Comparison of ENCODE assay signal across 8 cellular contexts in the genomic region with DNA sequence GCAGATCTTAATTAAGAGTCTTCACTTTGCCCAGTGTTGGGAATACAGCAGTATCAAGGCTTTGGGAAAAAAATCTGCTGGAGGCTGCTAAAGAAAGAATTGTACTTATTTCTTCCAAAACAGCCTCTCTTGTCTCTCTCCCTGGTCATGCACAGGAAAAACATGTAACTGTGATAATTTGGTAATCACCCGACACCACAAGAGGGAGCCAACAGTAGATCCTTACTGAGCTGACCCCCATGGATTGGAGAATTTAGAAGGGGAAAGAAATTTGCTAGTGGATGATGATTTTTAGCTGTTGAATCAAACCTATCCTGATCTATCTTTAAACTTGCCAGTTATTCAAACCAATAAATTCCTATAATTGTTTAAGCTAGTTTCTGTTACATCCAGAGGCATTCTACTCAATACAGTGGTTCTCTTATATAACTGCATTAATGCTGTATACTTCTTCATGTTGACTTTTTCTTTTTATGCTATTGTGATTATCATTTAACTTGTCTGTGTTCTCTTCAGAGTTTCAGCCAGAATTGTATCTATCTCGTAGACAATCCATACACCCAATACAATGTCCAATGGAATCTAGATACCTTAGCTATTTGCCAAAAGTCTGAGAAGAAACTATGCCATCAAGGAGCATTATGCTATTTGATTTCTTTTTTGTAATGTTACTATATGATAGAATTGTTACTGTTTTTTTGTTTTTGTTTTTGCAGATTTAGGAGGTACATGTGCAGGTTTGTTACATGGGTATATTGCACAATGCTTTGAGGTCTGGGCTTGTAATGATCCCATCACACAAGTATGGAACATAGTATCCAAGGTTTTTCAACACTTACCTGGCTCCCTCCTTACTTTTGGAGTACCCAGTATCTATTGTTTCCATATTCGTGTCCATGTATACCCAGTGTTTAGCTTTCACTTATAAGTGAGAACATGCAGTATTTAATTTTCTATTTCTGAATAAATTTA. TPM values are rescaled to one million over a fixed set of nuclear protein-coding genes. Genes with fewer than 3 reads are reported as not detected.
A peak's percentile ranks its signal among the peaks of the same experiment; 100 is the strongest.
DNase-seq lines count a peak whose midpoint lies in the region; ATAC-seq and TF ChIP-seq lines count a peak whose summit lies in the region.

No MANE protein-coding gene starts in this region.

- peaks cover 2% of the 10 kb centered on the region for H3K27me3 Mint-ChIP-seq in brain

- peak; percentile 74 to 87 for TF ChIP-seq CTCF in brain (conservative IDR thresholded peaks at IDR 0.05)
- TF ChIP-seq CTCF in kidney epithelial cell (IDR thresholded peaks at IDR 0.05; ENCODE audit: insufficient read depth, low read length, poor library complexity, severe bottlenecking): peak; percentile 79
- TF ChIP-seq CTCF in upper lobe of left lung (IDR thresholded peaks at IDR 0.05): peak; percentile 21 to 67 (median 46)

- H3K27me3 ChIP-seq in kidney epithelial cell (ENCODE audit: control insufficient read depth, insufficient read depth, low read length) (no peaks in the 10 kb centered on the region), upper lobe of left lung (no peaks in the 10 kb centered on the region)

- peaks cover 0 to 3% (median 0%) of the 10 kb centered on the region in 4 donors for H3K4me1 ChIP-seq in upper lobe of left lung

- peaks cover 0 to 3% (median 0%) of the 10 kb centered on the region in 5 experiments for H3K9me3 Mint-ChIP-seq in brain

- no peaks in the 10 kb centered on the region for H3K9me3 ChIP-seq in upper lobe of left lung

- no peak for TF ChIP-seq EP300 in upper lobe of left lung (IDR thresholded peaks at IDR 0.05)

- H3K27ac ChIP-seq in upper lobe of left lung: no peak overlapping the region

- no peak for TF ChIP-seq POLR2A in upper lobe of left lung (IDR thresholded peaks at IDR 0.05)

- ATAC-seq in GM18858 (IDR thresholded peaks at IDR 0.05; ENCODE audit: unreplicated experiment) (peak; percentile 73), HG03025 (IDR thresholded peaks at IDR 0.05; ENCODE audit: low FRiP score, unreplicated experiment) (peak; percentile 63), upper lobe of left lung (ENCODE audit: low FRiP score in 2 of 2) (peak in 1 of 2 donors; percentile 72)

- DNase-seq in COLO668 (lab: John Stamatoyannopoulos, UW; ENCODE audit: unreplicated experiment): peak; percentile 39
- peak; percentile 33 to 67 for DNase-seq in NCI-H446 (lab: John Stamatoyannopoulos, UW)
- peak; percentile 4 for DNase-seq in kidney epithelial cell (ENCODE audit: low read depth)
- DNase-seq in upper lobe of left lung: no peak
- no peak for DNase-seq in stimulated activated naive CD4-positive, alpha-beta T cell (lab: John Stamatoyannopoulos, UW)

- H3K4me3 Mint-ChIP-seq in brain: no peak overlapping the region

- H3K36me3 ChIP-seq in kidney epithelial cell (ENCODE audit: control insufficient read depth, insufficient read depth, low read length) (no peaks in the 10 kb centered on the region), upper lobe of left lung (no peaks in the 10 kb centered on the region)

- no peaks in the 10 kb centered on the region for H3K36me3 Mint-ChIP-seq in brain

- WGBS in upper lobe of left lung, 2 donors: 12 to 31% methylated on average over 3 of the region's 3 CpGs

- no peaks in the 10 kb centered on the region for H3K4me1 Mint-ChIP-seq in brain

- H3K27ac Mint-ChIP-seq in brain: no peak overlapping the region

- H3K4me3 ChIP-seq in kidney epithelial cell (ENCODE audit: low read depth, low read length): no peak overlapping the region
- no peak overlapping the region for H3K4me3 ChIP-seq in upper lobe of left lung

RNA-seq across cellular contexts. Expression of a gene that starts 31.3 kb away (rescaled TPM):
- 0.12 TPM for polyA plus RNA-seq in brain (ENCODE audit: insufficient read depth, low read depth, low replicate concordance)
- total RNA-seq in kidney epithelial cell (0.42 and 0.75 TPM in 2 replicates), upper lobe of left lung (10 to 100 TPM in 5 of 6 donors, 1 to 10 TPM in 1; 5.9 to 35.4 (median 19.6) TPM)

RNA-seq across cellular contexts. Expression of a gene that starts 47.2 kb away (rescaled TPM):
- polyA plus RNA-seq in brain (ENCODE audit: insufficient read depth, low read depth, low replicate concordance): 50.3 TPM
- total RNA-seq in kidney epithelial cell (70.0 and 96.3 TPM in 2 replicates), upper lobe of left lung (100 to 1,000 TPM in 1 of 6 donors, 10 to 100 TPM in 5; 40.9 to 106 (median 60.9) TPM)

Comparison
In these comparisons a context has a peak if more than half of its experiments do, and no peak if none do; other contexts are left out.
1. DNase-seq: peak in COLO668 (single experiment), NCI-H446 (2 of 2) and kidney epithelial cell (single experiment); none in upper lobe of left lung (0 of 2) and stimulated activated naive CD4-positive, alpha-beta T cell (0 of 6).
2. Peak in every context shown above with its lines, with median percentiles within 50 percentile points of each other: CTCF ChIP-seq.